Comparison of ENCODE assay signal across 2 cellular contexts in the genomic region with DNA sequence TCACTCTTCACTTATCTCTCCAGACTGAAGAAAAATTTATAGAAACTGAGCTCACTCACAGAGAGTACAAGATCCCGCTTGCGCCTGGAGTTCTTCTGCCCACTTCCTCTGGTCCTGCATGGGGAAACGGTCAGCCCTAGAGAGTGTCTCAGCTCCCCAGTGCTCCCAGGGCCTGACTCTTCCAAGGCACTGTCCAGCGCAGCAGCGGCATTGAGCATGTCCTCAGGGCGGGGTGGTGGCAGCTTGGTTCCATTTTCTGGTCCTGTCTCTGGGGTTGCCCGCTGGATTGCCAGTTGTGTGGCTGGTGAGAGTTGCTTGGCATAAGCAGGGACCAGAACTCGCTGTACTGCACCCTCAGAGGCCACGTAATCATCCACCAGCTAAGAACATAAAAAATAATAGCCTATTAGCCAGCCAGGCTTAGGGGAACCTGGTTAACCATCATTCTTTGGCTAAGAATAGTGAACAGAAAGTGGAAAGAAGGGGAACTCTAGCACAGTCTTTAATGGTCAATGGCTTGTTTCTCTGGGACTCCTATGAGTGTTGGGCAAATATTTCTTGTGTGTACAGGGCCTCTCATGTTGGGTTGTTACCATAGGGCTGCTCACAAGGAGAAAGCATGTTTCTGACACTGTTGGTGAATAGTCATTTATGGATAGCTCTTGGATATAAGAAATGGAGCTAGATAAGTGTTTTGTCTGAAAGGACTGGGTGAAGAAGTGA.
TF ChIP-seq lines count a peak whose summit lies in the region.

No MANE protein-coding gene starts in this region.

TF ChIP-seq in HEK293, 187 proteins besides CTCF, POLR2A, EP300 and RAD21:
- TF ChIP-seq ZNF561 (tag by site-specific recombination; IDR thresholded peaks at IDR 0.05; ENCODE audit: borderline replicate concordance) = no peak
- TF ChIP-seq, protein P1, sequence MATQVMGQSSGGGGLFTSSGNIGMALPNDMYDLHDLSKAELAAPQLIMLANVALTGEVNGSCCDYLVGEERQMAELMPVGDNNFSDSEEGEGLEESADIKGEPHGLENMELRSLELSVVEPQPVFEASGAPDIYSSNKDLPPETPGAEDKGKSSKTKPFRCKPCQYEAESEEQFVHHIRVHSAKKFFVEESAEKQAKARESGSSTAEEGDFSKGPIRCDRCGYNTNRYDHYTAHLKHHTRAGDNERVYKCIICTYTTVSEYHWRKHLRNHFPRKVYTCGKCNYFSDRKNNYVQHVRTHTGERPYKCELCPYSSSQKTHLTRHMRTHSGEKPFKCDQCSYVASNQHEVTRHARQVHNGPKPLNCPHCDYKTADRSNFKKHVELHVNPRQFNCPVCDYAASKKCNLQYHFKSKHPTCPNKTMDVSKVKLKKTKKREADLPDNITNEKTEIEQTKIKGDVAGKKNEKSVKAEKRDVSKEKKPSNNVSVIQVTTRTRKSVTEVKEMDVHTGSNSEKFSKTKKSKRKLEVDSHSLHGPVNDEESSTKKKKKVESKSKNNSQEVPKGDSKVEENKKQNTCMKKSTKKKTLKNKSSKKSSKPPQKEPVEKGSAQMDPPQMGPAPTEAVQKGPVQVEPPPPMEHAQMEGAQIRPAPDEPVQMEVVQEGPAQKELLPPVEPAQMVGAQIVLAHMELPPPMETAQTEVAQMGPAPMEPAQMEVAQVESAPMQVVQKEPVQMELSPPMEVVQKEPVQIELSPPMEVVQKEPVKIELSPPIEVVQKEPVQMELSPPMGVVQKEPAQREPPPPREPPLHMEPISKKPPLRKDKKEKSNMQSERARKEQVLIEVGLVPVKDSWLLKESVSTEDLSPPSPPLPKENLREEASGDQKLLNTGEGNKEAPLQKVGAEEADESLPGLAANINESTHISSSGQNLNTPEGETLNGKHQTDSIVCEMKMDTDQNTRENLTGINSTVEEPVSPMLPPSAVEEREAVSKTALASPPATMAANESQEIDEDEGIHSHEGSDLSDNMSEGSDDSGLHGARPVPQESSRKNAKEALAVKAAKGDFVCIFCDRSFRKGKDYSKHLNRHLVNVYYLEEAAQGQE (tag by site-specific recombination; IDR thresholded peaks at IDR 0.05) = peak; percentile 85
TF ChIP-seq in HEK293: peak in this region for 1.

TF ChIP-seq in GM12878, 131 proteins besides CTCF, POLR2A, EP300 and RAD21:
- TF ChIP-seq, protein P2, sequence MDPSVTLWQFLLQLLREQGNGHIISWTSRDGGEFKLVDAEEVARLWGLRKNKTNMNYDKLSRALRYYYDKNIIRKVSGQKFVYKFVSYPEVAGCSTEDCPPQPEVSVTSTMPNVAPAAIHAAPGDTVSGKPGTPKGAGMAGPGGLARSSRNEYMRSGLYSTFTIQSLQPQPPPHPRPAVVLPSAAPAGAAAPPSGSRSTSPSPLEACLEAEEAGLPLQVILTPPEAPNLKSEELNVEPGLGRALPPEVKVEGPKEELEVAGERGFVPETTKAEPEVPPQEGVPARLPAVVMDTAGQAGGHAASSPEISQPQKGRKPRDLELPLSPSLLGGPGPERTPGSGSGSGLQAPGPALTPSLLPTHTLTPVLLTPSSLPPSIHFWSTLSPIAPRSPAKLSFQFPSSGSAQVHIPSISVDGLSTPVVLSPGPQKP (IDR thresholded peaks at IDR 0.05; ENCODE audit: low read depth, low read length) = no peak
- TF ChIP-seq MTA2 (IDR thresholded peaks at IDR 0.05; ENCODE audit: low read depth) = 0 out of 2 replicates have a peak, but pooled peaks have one; percentile 28
- TF ChIP-seq WRNIP1 (IDR thresholded peaks at IDR 0.05; ENCODE audit: borderline replicate concordance, low read depth, low read length) = no peak
- TF ChIP-seq, protein P3, sequence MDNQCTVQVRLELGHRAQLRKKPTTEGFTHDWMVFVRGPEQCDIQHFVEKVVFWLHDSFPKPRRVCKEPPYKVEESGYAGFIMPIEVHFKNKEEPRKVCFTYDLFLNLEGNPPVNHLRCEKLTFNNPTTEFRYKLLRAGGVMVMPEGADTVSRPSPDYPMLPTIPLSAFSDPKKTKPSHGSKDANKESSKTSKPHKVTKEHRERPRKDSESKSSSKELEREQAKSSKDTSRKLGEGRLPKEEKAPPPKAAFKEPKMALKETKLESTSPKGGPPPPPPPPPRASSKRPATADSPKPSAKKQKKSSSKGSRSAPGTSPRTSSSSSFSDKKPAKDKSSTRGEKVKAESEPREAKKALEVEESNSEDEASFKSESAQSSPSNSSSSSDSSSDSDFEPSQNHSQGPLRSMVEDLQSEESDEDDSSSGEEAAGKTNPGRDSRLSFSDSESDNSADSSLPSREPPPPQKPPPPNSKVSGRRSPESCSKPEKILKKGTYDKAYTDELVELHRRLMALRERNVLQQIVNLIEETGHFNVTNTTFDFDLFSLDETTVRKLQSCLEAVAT (IDR thresholded peaks at IDR 0.05) = no peak
